Comparison of ENCODE assay signal across 2 cellular contexts in genomic region chr3:100047455-100048141, GRCh38.
A peak's percentile ranks its signal among the peaks of the same experiment; 100 is the strongest.
TF ChIP-seq lines count a peak whose summit lies in the region.

No MANE protein-coding gene starts in this region.

TF ChIP-seq in HEK293, 187 proteins besides CTCF, POLR2A, EP300 and RAD21 (continued from another document):
- TF ChIP-seq OSR2 (tag by site-specific recombination; IDR thresholded peaks at IDR 0.05) = peak; percentile 37; the same call in 1 of the 2 replicates
- TF ChIP-seq ZNF138 (tag by site-specific recombination; IDR thresholded peaks at IDR 0.05; ENCODE audit: borderline replicate concordance) = no peak

TF ChIP-seq in GM12878, 131 proteins besides CTCF, POLR2A, EP300 and RAD21 (continued from another document and continues in another):
- TF ChIP-seq, protein P1, sequence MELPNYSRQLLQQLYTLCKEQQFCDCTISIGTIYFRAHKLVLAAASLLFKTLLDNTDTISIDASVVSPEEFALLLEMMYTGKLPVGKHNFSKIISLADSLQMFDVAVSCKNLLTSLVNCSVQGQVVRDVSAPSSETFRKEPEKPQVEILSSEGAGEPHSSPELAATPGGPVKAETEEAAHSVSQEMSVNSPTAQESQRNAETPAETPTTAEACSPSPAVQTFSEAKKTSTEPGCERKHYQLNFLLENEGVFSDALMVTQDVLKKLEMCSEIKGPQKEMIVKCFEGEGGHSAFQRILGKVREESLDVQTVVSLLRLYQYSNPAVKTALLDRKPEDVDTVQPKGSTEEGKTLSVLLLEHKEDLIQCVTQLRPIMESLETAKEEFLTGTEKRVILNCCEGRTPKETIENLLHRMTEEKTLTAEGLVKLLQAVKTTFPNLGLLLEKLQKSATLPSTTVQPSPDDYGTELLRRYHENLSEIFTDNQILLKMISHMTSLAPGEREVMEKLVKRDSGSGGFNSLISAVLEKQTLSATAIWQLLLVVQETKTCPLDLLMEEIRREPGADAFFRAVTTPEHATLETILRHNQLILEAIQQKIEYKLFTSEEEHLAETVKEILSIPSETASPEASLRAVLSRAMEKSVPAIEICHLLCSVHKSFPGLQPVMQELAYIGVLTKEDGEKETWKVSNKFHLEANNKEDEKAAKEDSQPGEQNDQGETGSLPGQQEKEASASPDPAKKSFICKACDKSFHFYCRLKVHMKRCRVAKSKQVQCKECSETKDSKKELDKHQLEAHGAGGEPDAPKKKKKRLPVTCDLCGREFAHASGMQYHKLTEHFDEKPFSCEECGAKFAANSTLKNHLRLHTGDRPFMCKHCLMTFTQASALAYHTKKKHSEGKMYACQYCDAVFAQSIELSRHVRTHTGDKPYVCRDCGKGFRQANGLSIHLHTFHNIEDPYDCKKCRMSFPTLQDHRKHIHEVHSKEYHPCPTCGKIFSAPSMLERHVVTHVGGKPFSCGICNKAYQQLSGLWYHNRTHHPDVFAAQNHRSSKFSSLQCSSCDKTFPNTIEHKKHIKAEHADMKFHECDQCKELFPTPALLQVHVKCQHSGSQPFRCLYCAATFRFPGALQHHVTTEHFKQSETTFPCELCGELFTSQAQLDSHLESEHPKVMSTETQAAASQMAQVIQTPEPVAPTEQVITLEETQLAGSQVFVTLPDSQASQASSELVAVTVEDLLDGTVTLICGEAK (IDR thresholded peaks at IDR 0.05; ENCODE audit: borderline replicate concordance) = no peak
- TF ChIP-seq SRF (IDR thresholded peaks at IDR 0.05; ENCODE audit: low read depth in 2 of 2, low read length in 2 of 2) = no peak
- TF ChIP-seq MTA3 (IDR thresholded peaks at IDR 0.05; ENCODE audit: borderline replicate concordance, low read length) = 0 out of 2 replicates have a peak, but pooled peaks have one; percentile 56
- TF ChIP-seq, protein P2, sequence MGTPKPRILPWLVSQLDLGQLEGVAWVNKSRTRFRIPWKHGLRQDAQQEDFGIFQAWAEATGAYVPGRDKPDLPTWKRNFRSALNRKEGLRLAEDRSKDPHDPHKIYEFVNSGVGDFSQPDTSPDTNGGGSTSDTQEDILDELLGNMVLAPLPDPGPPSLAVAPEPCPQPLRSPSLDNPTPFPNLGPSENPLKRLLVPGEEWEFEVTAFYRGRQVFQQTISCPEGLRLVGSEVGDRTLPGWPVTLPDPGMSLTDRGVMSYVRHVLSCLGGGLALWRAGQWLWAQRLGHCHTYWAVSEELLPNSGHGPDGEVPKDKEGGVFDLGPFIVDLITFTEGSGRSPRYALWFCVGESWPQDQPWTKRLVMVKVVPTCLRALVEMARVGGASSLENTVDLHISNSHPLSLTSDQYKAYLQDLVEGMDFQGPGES (IDR thresholded peaks at IDR 0.05) = no peak
- no peak for TF ChIP-seq FOXK2 (IDR thresholded peaks at IDR 0.05)
- TF ChIP-seq MEF2B (IDR thresholded peaks at IDR 0.05; ENCODE audit: partially characterized antibody, poor library complexity, severe bottlenecking) = peak; percentile 16
- TF ChIP-seq BMI1 (IDR thresholded peaks at IDR 0.05; ENCODE audit: borderline replicate concordance) = 0 out of 2 replicates have a peak, but pooled peaks have one; percentile 25
- TF ChIP-seq HDAC2 (IDR thresholded peaks at IDR 0.05) = no peak
- no peak for TF ChIP-seq EGR1 (IDR thresholded peaks at IDR 0.05; ENCODE audit: borderline replicate concordance in 1 of 2, low read depth in 2 of 2, low read length in 2 of 2)
- no peak for TF ChIP-seq ESRRA (IDR thresholded peaks at IDR 0.05; ENCODE audit: low read length)
- TF ChIP-seq BCLAF1 (IDR thresholded peaks at IDR 0.05) = no peak
- TF ChIP-seq, protein P3, sequence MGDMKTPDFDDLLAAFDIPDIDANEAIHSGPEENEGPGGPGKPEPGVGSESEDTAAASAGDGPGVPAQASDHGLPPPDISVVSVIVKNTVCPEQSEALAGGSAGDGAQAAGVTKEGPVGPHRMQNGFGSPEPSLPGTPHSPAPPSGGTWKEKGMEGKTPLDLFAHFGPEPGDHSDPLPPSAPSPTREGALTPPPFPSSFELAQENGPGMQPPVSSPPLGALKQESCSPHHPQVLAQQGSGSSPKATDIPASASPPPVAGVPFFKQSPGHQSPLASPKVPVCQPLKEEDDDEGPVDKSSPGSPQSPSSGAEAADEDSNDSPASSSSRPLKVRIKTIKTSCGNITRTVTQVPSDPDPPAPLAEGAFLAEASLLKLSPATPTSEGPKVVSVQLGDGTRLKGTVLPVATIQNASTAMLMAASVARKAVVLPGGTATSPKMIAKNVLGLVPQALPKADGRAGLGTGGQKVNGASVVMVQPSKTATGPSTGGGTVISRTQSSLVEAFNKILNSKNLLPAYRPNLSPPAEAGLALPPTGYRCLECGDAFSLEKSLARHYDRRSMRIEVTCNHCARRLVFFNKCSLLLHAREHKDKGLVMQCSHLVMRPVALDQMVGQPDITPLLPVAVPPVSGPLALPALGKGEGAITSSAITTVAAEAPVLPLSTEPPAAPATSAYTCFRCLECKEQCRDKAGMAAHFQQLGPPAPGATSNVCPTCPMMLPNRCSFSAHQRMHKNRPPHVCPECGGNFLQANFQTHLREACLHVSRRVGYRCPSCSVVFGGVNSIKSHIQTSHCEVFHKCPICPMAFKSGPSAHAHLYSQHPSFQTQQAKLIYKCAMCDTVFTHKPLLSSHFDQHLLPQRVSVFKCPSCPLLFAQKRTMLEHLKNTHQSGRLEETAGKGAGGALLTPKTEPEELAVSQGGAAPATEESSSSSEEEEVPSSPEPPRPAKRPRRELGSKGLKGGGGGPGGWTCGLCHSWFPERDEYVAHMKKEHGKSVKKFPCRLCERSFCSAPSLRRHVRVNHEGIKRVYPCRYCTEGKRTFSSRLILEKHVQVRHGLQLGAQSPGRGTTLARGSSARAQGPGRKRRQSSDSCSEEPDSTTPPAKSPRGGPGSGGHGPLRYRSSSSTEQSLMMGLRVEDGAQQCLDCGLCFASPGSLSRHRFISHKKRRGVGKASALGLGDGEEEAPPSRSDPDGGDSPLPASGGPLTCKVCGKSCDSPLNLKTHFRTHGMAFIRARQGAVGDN (IDR thresholded peaks at IDR 0.05) = no peak
- no peak for TF ChIP-seq ZNF622 (IDR thresholded peaks at IDR 0.05)
- TF ChIP-seq RAD51 (IDR thresholded peaks at IDR 0.05) = no peak
- no peak; the same call in 1 of the 2 replicates for TF ChIP-seq MXI1 (IDR thresholded peaks at IDR 0.05; ENCODE audit: low read depth, low read length)
- no peak for TF ChIP-seq HCFC1 (IDR thresholded peaks at IDR 0.05; ENCODE audit: low read length)
- TF ChIP-seq FOXM1 (IDR thresholded peaks at IDR 0.05; ENCODE audit: low read depth, low read length) = peak; percentile 78; the same call in 1 of the 2 replicates
- TF ChIP-seq CEBPB (IDR thresholded peaks at IDR 0.05; ENCODE audit: borderline replicate concordance in 1 of 2, low read depth in 2 of 2, low read length in 2 of 2) = no peak; a peak in 1 of 4 replicates
- no peak for TF ChIP-seq ZBTB33 (IDR thresholded peaks at IDR 0.05)
- 0 out of 2 replicates have a peak, but pooled peaks have one; percentile 24 for TF ChIP-seq TCF3 (IDR thresholded peaks at IDR 0.05; ENCODE audit: borderline replicate concordance, insufficient read depth, low read depth, low read length)
- TF ChIP-seq YY1 (IDR thresholded peaks at IDR 0.05; ENCODE audit: low read depth, low read length) = no peak
- TF ChIP-seq CHD4 (IDR thresholded peaks at IDR 0.05) = no peak
- TF ChIP-seq PBX3 (IDR thresholded peaks at IDR 0.05; ENCODE audit: insufficient replicate concordance, low read depth, low read length) = peak; percentile 74
- peak; percentile 46 for TF ChIP-seq KLF5 (IDR thresholded peaks at IDR 0.05; ENCODE audit: partially characterized antibody)
- no peak for TF ChIP-seq SMC3 (IDR thresholded peaks at IDR 0.05; ENCODE audit: borderline replicate concordance, low read length)
- TF ChIP-seq, protein P4, sequence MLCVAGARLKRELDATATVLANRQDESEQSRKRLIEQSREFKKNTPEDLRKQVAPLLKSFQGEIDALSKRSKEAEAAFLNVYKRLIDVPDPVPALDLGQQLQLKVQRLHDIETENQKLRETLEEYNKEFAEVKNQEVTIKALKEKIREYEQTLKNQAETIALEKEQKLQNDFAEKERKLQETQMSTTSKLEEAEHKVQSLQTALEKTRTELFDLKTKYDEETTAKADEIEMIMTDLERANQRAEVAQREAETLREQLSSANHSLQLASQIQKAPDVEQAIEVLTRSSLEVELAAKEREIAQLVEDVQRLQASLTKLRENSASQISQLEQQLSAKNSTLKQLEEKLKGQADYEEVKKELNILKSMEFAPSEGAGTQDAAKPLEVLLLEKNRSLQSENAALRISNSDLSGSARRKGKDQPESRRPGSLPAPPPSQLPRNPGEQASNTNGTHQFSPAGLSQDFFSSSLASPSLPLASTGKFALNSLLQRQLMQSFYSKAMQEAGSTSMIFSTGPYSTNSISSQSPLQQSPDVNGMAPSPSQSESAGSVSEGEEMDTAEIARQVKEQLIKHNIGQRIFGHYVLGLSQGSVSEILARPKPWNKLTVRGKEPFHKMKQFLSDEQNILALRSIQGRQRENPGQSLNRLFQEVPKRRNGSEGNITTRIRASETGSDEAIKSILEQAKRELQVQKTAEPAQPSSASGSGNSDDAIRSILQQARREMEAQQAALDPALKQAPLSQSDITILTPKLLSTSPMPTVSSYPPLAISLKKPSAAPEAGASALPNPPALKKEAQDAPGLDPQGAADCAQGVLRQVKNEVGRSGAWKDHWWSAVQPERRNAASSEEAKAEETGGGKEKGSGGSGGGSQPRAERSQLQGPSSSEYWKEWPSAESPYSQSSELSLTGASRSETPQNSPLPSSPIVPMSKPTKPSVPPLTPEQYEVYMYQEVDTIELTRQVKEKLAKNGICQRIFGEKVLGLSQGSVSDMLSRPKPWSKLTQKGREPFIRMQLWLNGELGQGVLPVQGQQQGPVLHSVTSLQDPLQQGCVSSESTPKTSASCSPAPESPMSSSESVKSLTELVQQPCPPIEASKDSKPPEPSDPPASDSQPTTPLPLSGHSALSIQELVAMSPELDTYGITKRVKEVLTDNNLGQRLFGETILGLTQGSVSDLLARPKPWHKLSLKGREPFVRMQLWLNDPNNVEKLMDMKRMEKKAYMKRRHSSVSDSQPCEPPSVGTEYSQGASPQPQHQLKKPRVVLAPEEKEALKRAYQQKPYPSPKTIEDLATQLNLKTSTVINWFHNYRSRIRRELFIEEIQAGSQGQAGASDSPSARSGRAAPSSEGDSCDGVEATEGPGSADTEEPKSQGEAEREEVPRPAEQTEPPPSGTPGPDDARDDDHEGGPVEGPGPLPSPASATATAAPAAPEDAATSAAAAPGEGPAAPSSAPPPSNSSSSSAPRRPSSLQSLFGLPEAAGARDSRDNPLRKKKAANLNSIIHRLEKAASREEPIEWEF (IDR thresholded peaks at IDR 0.05; ENCODE audit: insufficient replicate concordance, low read depth, low read length) = no peak
- peak; percentile 77 for TF ChIP-seq JUNB (IDR thresholded peaks at IDR 0.05)
- TF ChIP-seq ELK1 (IDR thresholded peaks at IDR 0.05; ENCODE audit: low read depth, low read length) = no peak
- TF ChIP-seq BACH1 (IDR thresholded peaks at IDR 0.05; ENCODE audit: borderline replicate concordance) = no peak
- TF ChIP-seq IKZF1 (conservative IDR thresholded peaks at IDR 0.05) = peak; percentile 37
- TF ChIP-seq CHD1 (IDR thresholded peaks at IDR 0.05; ENCODE audit: low read depth, low read length) = no peak
- no peak for TF ChIP-seq IRF4 (IDR thresholded peaks at IDR 0.05; ENCODE audit: low read depth, low read length)
- peak; percentile 71; the same call in 1 of the 2 replicates for TF ChIP-seq DPF2 (IDR thresholded peaks at IDR 0.05)
- TF ChIP-seq TCF7 (IDR thresholded peaks at IDR 0.05; ENCODE audit: borderline replicate concordance) = no peak
- TF ChIP-seq POLR2AphosphoS5 (IDR thresholded peaks at IDR 0.05; ENCODE audit: low read length) = no peak
- TF ChIP-seq NFXL1 (IDR thresholded peaks at IDR 0.05; ENCODE audit: borderline replicate concordance) = no peak
- no peak; the same call in 1 of the 2 replicates for TF ChIP-seq NBN (IDR thresholded peaks at IDR 0.05)
- peak; percentile 8 to 41; a peak in 1 of 4 replicates for TF ChIP-seq IKZF2 (IDR thresholded peaks at IDR 0.05)
